Comparison of ENCODE assay signal across 14 cellular contexts in the genomic region with DNA sequence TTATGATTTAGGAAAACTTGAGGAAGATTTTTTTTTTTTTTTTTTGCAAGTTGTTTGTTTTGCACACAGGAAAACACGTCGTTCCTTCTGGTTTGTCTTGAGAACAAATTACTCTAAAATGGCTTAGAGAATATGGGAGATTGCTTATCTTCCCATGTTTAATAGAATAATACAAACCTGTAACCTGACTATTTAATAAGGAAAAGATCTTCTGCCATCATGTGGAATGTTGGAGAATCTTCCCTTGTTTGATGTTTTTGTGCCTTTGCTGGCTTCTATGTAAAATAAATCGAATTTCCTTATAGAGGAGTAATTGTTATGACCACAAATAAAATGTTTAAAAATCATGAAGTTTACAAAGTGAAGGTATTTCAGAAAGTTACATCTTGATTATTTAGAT.
DNase-seq lines count a peak whose midpoint lies in the region; ATAC-seq, FAIRE-seq and TF ChIP-seq lines count a peak whose summit lies in the region.
"Had no signal": no experiment of that assay in that cellular context is flagged by ENCODE, and none has a peak within 500 bp of the region (broad histone marks: within the 10 kb centered on the region; RNA-seq: fewer than 3 reads in every experiment).

No MANE protein-coding gene starts in this region.

- no peak overlapping the region for H3K4me3 ChIP-seq in Caco-2 (ENCODE audit: low read depth, low read length)
- H3K4me3 ChIP-seq in OCI-LY7 (ENCODE audit: low read depth, low read length, poor library complexity, severe bottlenecking), result no peak overlapping the region
- no peak overlapping the region for H3K4me3 ChIP-seq in bronchial epithelial cell (ENCODE audit: low read depth, low read length)
- no peak overlapping the region for H3K4me3 ChIP-seq in lower lobe of right lung
- H3K4me3 ChIP-seq: adrenal gland, tibial artery had no signal

- H3K9me3 Mint-ChIP-seq in Caco-2 (ENCODE audit: unreplicated experiment) (no peaks in the 10 kb centered on the region), nephron progenitor cell (peaks cover 8% of the 10 kb centered on the region)
- H3K9me3 Mint-ChIP-seq: activated T-cell treated with anti-CD3 and anti-CD28 coated beads, Interleukin-2, amount 50 U/mL, for 24 hours had no signal

- H3K4me2 ChIP-seq in OCI-LY7 (ENCODE audit: low read length), result no peak overlapping the region

- no peaks in the 10 kb centered on the region for H3K4me1 Mint-ChIP-seq in Caco-2 (ENCODE audit: low read depth, unreplicated experiment)
- H3K4me1 Mint-ChIP-seq in nephron progenitor cell, result no peaks in the 10 kb centered on the region

- no peak overlapping the region for H3K27ac ChIP-seq in OCI-LY7 (ENCODE audit: low read depth, low read length, poor library complexity, severe bottlenecking)
- H3K27ac ChIP-seq in lower lobe of right lung, result no peak overlapping the region
- H3K27ac ChIP-seq: adrenal gland, tibial artery had no signal

- TF ChIP-seq CTCF in Caco-2 (IDR thresholded peaks at IDR 0.05; ENCODE audit: insufficient read depth in 1 of 2, low read depth in 1 of 2, low read length in 1 of 2, severe bottlenecking in 1 of 2, unreplicated experiment in 1 of 2) (peak; percentile 7 to 25), OCI-LY7 (conservative IDR thresholded peaks at IDR 0.05; ENCODE audit: low read length) (0 out of 2 replicates have a peak, but pooled peaks have one; percentile 14), bronchial epithelial cell (IDR thresholded peaks at IDR 0.05; ENCODE audit: insufficient read depth, low read length, severe bottlenecking) (peak; percentile 28), nephron progenitor cell (IDR thresholded peaks at IDR 0.05) (peak; percentile 14), lower lobe of right lung (IDR thresholded peaks at IDR 0.05) (no peak)

- no peaks in the 10 kb centered on the region for H3K36me3 Mint-ChIP-seq in Caco-2 (ENCODE audit: insufficient read depth, unreplicated experiment)
- no peaks in the 10 kb centered on the region for H3K36me3 Mint-ChIP-seq in nephron progenitor cell (ENCODE audit: low read depth)

- H3K79me2 ChIP-seq in OCI-LY7 (ENCODE audit: insufficient read depth, low read depth, low read length), result no peaks in the 10 kb centered on the region

- no peaks in the 10 kb centered on the region for H3K9me2 ChIP-seq in OCI-LY7 (ENCODE audit: insufficient read depth, low read length)

- no TSS peak for BruUV-seq in Caco-2 (replicated peaks; lab: Mats Ljungman, UMichigan)
- BruUV-seq in OCI-LY7 (replicated peaks; lab: Mats Ljungman, UMichigan), result no TSS peak

- peaks cover 6% of the 10 kb centered on the region for H3K27me3 Mint-ChIP-seq in Caco-2 (ENCODE audit: insufficient read depth, unreplicated experiment)
- peaks cover 23% of the 10 kb centered on the region for H3K27me3 Mint-ChIP-seq in nephron progenitor cell (ENCODE audit: low read depth, poor library complexity)
- H3K27me3 Mint-ChIP-seq: activated T-cell treated with anti-CD3 and anti-CD28 coated beads, Interleukin-2, amount 50 U/mL, for 24 hours had no signal

- H3K4me3 Mint-ChIP-seq in Caco-2 (ENCODE audit: unreplicated experiment), result no peak overlapping the region
- no peak overlapping the region for H3K4me3 Mint-ChIP-seq in nephron progenitor cell
- H3K4me3 Mint-ChIP-seq: activated T-cell treated with anti-CD3 and anti-CD28 coated beads, Interleukin-2, amount 50 U/mL, for 24 hours had no signal

- intact Hi-C loops in Caco-2 (cut with micrococcal nuclease; ENCODE audit: unreplicated experiment) (loop anchor here (10.0 kb wide), 1 partner anchor 999 kb away; no protein-coding TSS in a partner anchor), OCI-LY7 (cut with micrococcal nuclease; ENCODE audit: unreplicated experiment) (no loop called here), lower lobe of right lung (cut with DNase I) (no loop called here)

- no peak for FAIRE-seq in bronchial epithelial cell (lab: Jason Lieb, UNC)

- DNase-seq in Caco-2, result no peak
- no peak for DNase-seq in OCI-LY7 (ENCODE audit: low spot score)
- peak; percentile 60 for DNase-seq in bronchial epithelial cell (ENCODE audit: low read depth)
- DNase-seq in nephron progenitor cell, result no peak
- DNase-seq in lower lobe of right lung, result no peak
- DNase-seq in activated CD4-positive, alpha-beta T cell treated with anti-CD3 and anti-CD28 coated beads, Interleukin-2, amount 50 U/mL, for 48 hours, result no peak
- DNase-seq in NCI-H345 treated with DMSO at 0.1 percent for 48 hours (lab: John Stamatoyannopoulos, UW; ENCODE audit: unreplicated experiment), result no peak
- no peak for DNase-seq in HUDEP-2 (lab: John Stamatoyannopoulos, UW; ENCODE audit: unreplicated experiment in 76 of 76)
- DNase-seq: activated CD4-positive, alpha-beta T cell treated with anti-CD3 and anti-CD28 coated beads for 4 hours; activated T-cell treated with anti-CD3 and anti-CD28 coated beads, Interleukin-2, amount 50 U/mL, for 24 hours; adrenal gland; cortex of kidney; DMS153; tibial artery had no signal

- H2AFZ ChIP-seq in OCI-LY7 (ENCODE audit: low read length), result no peak overlapping the region

- no peak for ATAC-seq in lower lobe of right lung

- H3K27me3 ChIP-seq in Caco-2 (replicated peaks; ENCODE audit: control insufficient read depth, insufficient read depth, low read length) (no peaks in the 10 kb centered on the region), bronchial epithelial cell (ENCODE audit: control insufficient read depth, insufficient read depth, low read length) (no peaks in the 10 kb centered on the region), lower lobe of right lung (ENCODE audit: low read depth) (no peaks in the 10 kb centered on the region)
- H3K27me3 ChIP-seq: adrenal gland, tibial artery had no signal

- H3K36me3 ChIP-seq in Caco-2 (ENCODE audit: control insufficient read depth, insufficient read depth, low read length), result no peaks in the 10 kb centered on the region
- no peaks in the 10 kb centered on the region for H3K36me3 ChIP-seq in OCI-LY7 (ENCODE audit: insufficient read depth, low read length)
- no peaks in the 10 kb centered on the region for H3K36me3 ChIP-seq in bronchial epithelial cell (ENCODE audit: control insufficient read depth, insufficient read depth, low read length)
- no peaks in the 10 kb centered on the region for H3K36me3 ChIP-seq in lower lobe of right lung
- H3K36me3 ChIP-seq: adrenal gland, tibial artery had no signal

- H3K9me3 ChIP-seq in Caco-2, result no peaks in the 10 kb centered on the region
- H3K9me3 ChIP-seq in OCI-LY7 (ENCODE audit: low read length), result no peaks in the 10 kb centered on the region
- no peaks in the 10 kb centered on the region for H3K9me3 ChIP-seq in lower lobe of right lung
- H3K9me3 ChIP-seq: adrenal gland, tibial artery had no signal

- CTCF ChIA-PET in Caco-2 (lab: Charles Lee), result no interaction called here
- CTCF ChIA-PET in OCI-LY7 (lab: Charles Lee; ENCODE audit: unreplicated experiment), result no interaction called here

- no peaks in the 10 kb centered on the region for H4K20me1 ChIP-seq in OCI-LY7 (ENCODE audit: insufficient read depth, low read length)

- H3K27ac Mint-ChIP-seq in Caco-2 (ENCODE audit: unreplicated experiment) (no peak overlapping the region), nephron progenitor cell (no peak overlapping the region)
- H3K27ac Mint-ChIP-seq: activated T-cell treated with anti-CD3 and anti-CD28 coated beads, Interleukin-2, amount 50 U/mL, for 24 hours had no signal

- POLR2A ChIA-PET in Caco-2 (lab: Charles Lee) (no interaction called here), OCI-LY7 (lab: Charles Lee) (no interaction called here)

- H3K4me1 ChIP-seq in Caco-2 (no peaks in the 10 kb centered on the region), OCI-LY7 (ENCODE audit: insufficient read depth, low read length, poor library complexity, severe bottlenecking) (no peaks in the 10 kb centered on the region), lower lobe of right lung (no peaks in the 10 kb centered on the region)
- H3K4me1 ChIP-seq: adrenal gland, tibial artery had no signal
